ENCODE assay signal across 21 cellular contexts in genomic region chr15:66430627-66431026, GRCh38. TPM values are rescaled to one million over a fixed set of nuclear protein-coding genes. Genes with fewer than 3 reads are reported as not detected.
DNase-seq lines count a peak whose midpoint lies in the region; ATAC-seq and FAIRE-seq lines count a peak whose summit lies in the region.
"Had no signal": no experiment of that assay in that cellular context is flagged by ENCODE, and none has a peak within 500 bp of the region (broad histone marks: within the 10 kb centered on the region; RNA-seq: fewer than 3 reads in every experiment).

No MANE protein-coding gene starts in this region.

- ATAC-seq in activated naive CD8-positive, alpha-beta T cell treated with anti-CD3 and anti-CD28 coated beads, Interleukin-2, amount 10 ng/mL, durations not matched to agents 7 days and 5 days (ENCODE audit: low read depth): no peak
- no peak for ATAC-seq in central memory CD8-positive, alpha-beta T cell (replicated peaks; ENCODE audit: extremely low read depth, poor library complexity, severe bottlenecking)
- no peak for ATAC-seq in stimulated activated memory B cell treated with anti-CD40 and anti-IgM and Interleukin-4, amounts not matched to agents 10 μg/mL and 1 μg/mL and 100 μg/mL, for 72 hours
- ATAC-seq in HG03571 (IDR thresholded peaks at IDR 0.05; ENCODE audit: unreplicated experiment): no peak
- no peak for ATAC-seq in HG03460 (IDR thresholded peaks at IDR 0.05; ENCODE audit: unreplicated experiment)
- ATAC-seq: HepG2, K562, SK-N-SH treated with all-trans-retinoic acid at 6 μM for 48 hours had no signal

- peak overlapping the region; percentile 8 for H3K27ac Mint-ChIP-seq in activated naive CD8-positive, alpha-beta T cell treated with anti-CD3 and anti-CD28 coated beads, Interleukin-2, amount 10 ng/mL, durations not matched to agents 7 days and 5 days
- H3K27ac Mint-ChIP-seq in activated naive CD8-positive, alpha-beta T cell treated with anti-CD3 and anti-CD28 coated beads for 36 hours: no peak overlapping the region
- H3K27ac Mint-ChIP-seq in central memory CD8-positive, alpha-beta T cell (ENCODE audit: low read depth): peak overlapping the region; percentile 53
- peak overlapping the region; percentile 30 for H3K27ac Mint-ChIP-seq in stimulated activated memory B cell treated with anti-CD40 and anti-IgM and Interleukin-4, amounts not matched to agents 10 μg/mL and 1 μg/mL and 100 μg/mL, for 72 hours

- peaks cover 47% of the 10 kb centered on the region for H3K4me1 Mint-ChIP-seq in activated naive CD8-positive, alpha-beta T cell treated with anti-CD3 and anti-CD28 coated beads, Interleukin-2, amount 10 ng/mL, durations not matched to agents 7 days and 5 days
- H3K4me1 Mint-ChIP-seq in activated naive CD8-positive, alpha-beta T cell treated with anti-CD3 and anti-CD28 coated beads for 36 hours: peaks cover 59% of the 10 kb centered on the region
- peaks cover 68% of the 10 kb centered on the region for H3K4me1 Mint-ChIP-seq in central memory CD8-positive, alpha-beta T cell
- H3K4me1 Mint-ChIP-seq in stimulated activated memory B cell treated with anti-CD40 and anti-IgM and Interleukin-4, amounts not matched to agents 10 μg/mL and 1 μg/mL and 100 μg/mL, for 72 hours: peaks cover 57% of the 10 kb centered on the region

- POLR2A ChIA-PET in activated naive CD8-positive, alpha-beta T cell treated with anti-CD3 and anti-CD28 coated beads, Interleukin-2, amount 10 ng/mL, durations not matched to agents 7 days and 5 days (lab: Charles Lee): no interaction called here

- no peaks in the 10 kb centered on the region for H3K27me3 Mint-ChIP-seq in activated naive CD8-positive, alpha-beta T cell treated with anti-CD3 and anti-CD28 coated beads, Interleukin-2, amount 10 ng/mL, durations not matched to agents 7 days and 5 days
- no peaks in the 10 kb centered on the region for H3K27me3 Mint-ChIP-seq in activated naive CD8-positive, alpha-beta T cell treated with anti-CD3 and anti-CD28 coated beads for 36 hours
- H3K27me3 Mint-ChIP-seq in central memory CD8-positive, alpha-beta T cell: no peaks in the 10 kb centered on the region
- no peaks in the 10 kb centered on the region for H3K27me3 Mint-ChIP-seq in stimulated activated memory B cell treated with anti-CD40 and anti-IgM and Interleukin-4, amounts not matched to agents 10 μg/mL and 1 μg/mL and 100 μg/mL, for 72 hours

- H3K36me3 Mint-ChIP-seq in activated naive CD8-positive, alpha-beta T cell treated with anti-CD3 and anti-CD28 coated beads, Interleukin-2, amount 10 ng/mL, durations not matched to agents 7 days and 5 days: peaks cover 22% of the 10 kb centered on the region
- H3K36me3 Mint-ChIP-seq in activated naive CD8-positive, alpha-beta T cell treated with anti-CD3 and anti-CD28 coated beads for 36 hours: peaks cover 20% of the 10 kb centered on the region
- H3K36me3 Mint-ChIP-seq in central memory CD8-positive, alpha-beta T cell (ENCODE audit: insufficient read depth): peaks cover 17% of the 10 kb centered on the region
- H3K36me3 Mint-ChIP-seq in stimulated activated memory B cell treated with anti-CD40 and anti-IgM and Interleukin-4, amounts not matched to agents 10 μg/mL and 1 μg/mL and 100 μg/mL, for 72 hours: peaks cover 10% of the 10 kb centered on the region

- no peak for DNase-seq in activated naive CD8-positive, alpha-beta T cell treated with anti-CD3 and anti-CD28 coated beads, Interleukin-2, amount 10 ng/mL, durations not matched to agents 7 days and 5 days
- no peak for DNase-seq in activated naive CD8-positive, alpha-beta T cell treated with anti-CD3 and anti-CD28 coated beads for 36 hours
- no peak for DNase-seq in GM19239 (ENCODE audit: insufficient read length, low spot score)
- no peak for DNase-seq in central memory CD8-positive, alpha-beta T cell (ENCODE audit: low spot score in 2 of 2)
- no peak for DNase-seq in NCI-H1694 treated with DMSO at 0.1 percent for 48 hours (lab: John Stamatoyannopoulos, UW)
- DNase-seq: AML-193; GDM1; NCI-H1092 treated with DMSO at 0.1 percent for 48 hours; NCI-H1436 treated with DMSO at 0.1 percent for 48 hours; NCI-H2029 treated with DMSO at 0.1 percent for 48 hours; NCI-H226; NCI-H510A treated with DMSO at 0.1 percent for 48 hours; NCI-H774; NK-92 treated with Interleukin-12 subunit alpha and Interleukin-12 subunit beta, amount 100 ng/mL, for 24 hours had no signal

- H3K9me3 Mint-ChIP-seq in activated naive CD8-positive, alpha-beta T cell treated with anti-CD3 and anti-CD28 coated beads, Interleukin-2, amount 10 ng/mL, durations not matched to agents 7 days and 5 days: no peaks in the 10 kb centered on the region
- H3K9me3 Mint-ChIP-seq in activated naive CD8-positive, alpha-beta T cell treated with anti-CD3 and anti-CD28 coated beads for 36 hours: no peaks in the 10 kb centered on the region
- H3K9me3 Mint-ChIP-seq in central memory CD8-positive, alpha-beta T cell: no peaks in the 10 kb centered on the region
- no peaks in the 10 kb centered on the region for H3K9me3 Mint-ChIP-seq in stimulated activated memory B cell treated with anti-CD40 and anti-IgM and Interleukin-4, amounts not matched to agents 10 μg/mL and 1 μg/mL and 100 μg/mL, for 72 hours

- FAIRE-seq in GM19239 (lab: Jason Lieb, UNC): peak; percentile 31
- FAIRE-seq: HepG2, K562 had no signal

- H3K4me3 Mint-ChIP-seq in activated naive CD8-positive, alpha-beta T cell treated with anti-CD3 and anti-CD28 coated beads, Interleukin-2, amount 10 ng/mL, durations not matched to agents 7 days and 5 days: no peak overlapping the region
- no peak overlapping the region for H3K4me3 Mint-ChIP-seq in activated naive CD8-positive, alpha-beta T cell treated with anti-CD3 and anti-CD28 coated beads for 36 hours
- no peak overlapping the region for H3K4me3 Mint-ChIP-seq in central memory CD8-positive, alpha-beta T cell
- H3K4me3 Mint-ChIP-seq in stimulated activated memory B cell treated with anti-CD40 and anti-IgM and Interleukin-4, amounts not matched to agents 10 μg/mL and 1 μg/mL and 100 μg/mL, for 72 hours: no peak overlapping the region
- H3K4me3 Mint-ChIP-seq: CD14-positive monocyte had no signal

RNA-seq across cellular contexts. Expression of gene MAP2K1, which starts 43.9 kb away (rescaled TPM):
- total RNA-seq in activated naive CD8-positive, alpha-beta T cell treated with anti-CD3 and anti-CD28 coated beads, Interleukin-2, amount 10 ng/mL, durations not matched to agents 7 days and 5 days: 10 to 100 TPM; 95.0 to 96.5 TPM
- 100 to 1,000 TPM; 103 to 108 TPM for total RNA-seq in activated naive CD8-positive, alpha-beta T cell treated with anti-CD3 and anti-CD28 coated beads for 36 hours
